1 cellular context compared by ENCODE assay signal in genomic region chrX:25020391-25021131, GRCh38.
TF ChIP-seq lines count a peak whose summit lies in the region.

No MANE protein-coding gene starts in this region.

TF ChIP-seq in HEK293, 187 proteins besides CTCF, POLR2A, EP300 and RAD21 (continued from another document):
- no peak for TF ChIP-seq ZNF140 (tag by site-specific recombination; IDR thresholded peaks at IDR 0.05)
- no peak for TF ChIP-seq ZNF626 (tag by site-specific recombination; IDR thresholded peaks at IDR 0.05)
- no peak for TF ChIP-seq GLI2 (tag by site-specific recombination; IDR thresholded peaks at IDR 0.05; ENCODE audit: borderline replicate concordance, low read depth)
- no peak for TF ChIP-seq ZNF391 (tag by site-specific recombination; IDR thresholded peaks at IDR 0.05; ENCODE audit: borderline replicate concordance, low read depth)
- TF ChIP-seq IKZF3 (tag by site-specific recombination; IDR thresholded peaks at IDR 0.05) = no peak
- no peak for TF ChIP-seq ZNF112 (tag by site-specific recombination; IDR thresholded peaks at IDR 0.05)
- TF ChIP-seq ZNF23 (tag by site-specific recombination; IDR thresholded peaks at IDR 0.05; ENCODE audit: borderline replicate concordance) = no peak
- no peak for TF ChIP-seq ZFP37 (tag by site-specific recombination; IDR thresholded peaks at IDR 0.05)
- no peak for TF ChIP-seq ZNF324 (tag by site-specific recombination; IDR thresholded peaks at IDR 0.05)
- 0 out of 2 replicates have a peak, but pooled peaks have one; percentile 35 for TF ChIP-seq ZBTB7A (tag by site-specific recombination; IDR thresholded peaks at IDR 0.05; ENCODE audit: low read depth)
- no peak for TF ChIP-seq ZSCAN16 (tag by site-specific recombination; IDR thresholded peaks at IDR 0.05)
- no peak for TF ChIP-seq HOXC10 (CRISPR knock-in tag; IDR thresholded peaks at IDR 0.05)
- TF ChIP-seq ZNF174 (tag by site-specific recombination; IDR thresholded peaks at IDR 0.05) = no peak
- TF ChIP-seq HIC1 (tag by site-specific recombination; IDR thresholded peaks at IDR 0.05) = no peak
- TF ChIP-seq ZNF76 (tag by site-specific recombination; IDR thresholded peaks at IDR 0.05; ENCODE audit: borderline replicate concordance, low read depth) = no peak
- TF ChIP-seq, protein P1, sequence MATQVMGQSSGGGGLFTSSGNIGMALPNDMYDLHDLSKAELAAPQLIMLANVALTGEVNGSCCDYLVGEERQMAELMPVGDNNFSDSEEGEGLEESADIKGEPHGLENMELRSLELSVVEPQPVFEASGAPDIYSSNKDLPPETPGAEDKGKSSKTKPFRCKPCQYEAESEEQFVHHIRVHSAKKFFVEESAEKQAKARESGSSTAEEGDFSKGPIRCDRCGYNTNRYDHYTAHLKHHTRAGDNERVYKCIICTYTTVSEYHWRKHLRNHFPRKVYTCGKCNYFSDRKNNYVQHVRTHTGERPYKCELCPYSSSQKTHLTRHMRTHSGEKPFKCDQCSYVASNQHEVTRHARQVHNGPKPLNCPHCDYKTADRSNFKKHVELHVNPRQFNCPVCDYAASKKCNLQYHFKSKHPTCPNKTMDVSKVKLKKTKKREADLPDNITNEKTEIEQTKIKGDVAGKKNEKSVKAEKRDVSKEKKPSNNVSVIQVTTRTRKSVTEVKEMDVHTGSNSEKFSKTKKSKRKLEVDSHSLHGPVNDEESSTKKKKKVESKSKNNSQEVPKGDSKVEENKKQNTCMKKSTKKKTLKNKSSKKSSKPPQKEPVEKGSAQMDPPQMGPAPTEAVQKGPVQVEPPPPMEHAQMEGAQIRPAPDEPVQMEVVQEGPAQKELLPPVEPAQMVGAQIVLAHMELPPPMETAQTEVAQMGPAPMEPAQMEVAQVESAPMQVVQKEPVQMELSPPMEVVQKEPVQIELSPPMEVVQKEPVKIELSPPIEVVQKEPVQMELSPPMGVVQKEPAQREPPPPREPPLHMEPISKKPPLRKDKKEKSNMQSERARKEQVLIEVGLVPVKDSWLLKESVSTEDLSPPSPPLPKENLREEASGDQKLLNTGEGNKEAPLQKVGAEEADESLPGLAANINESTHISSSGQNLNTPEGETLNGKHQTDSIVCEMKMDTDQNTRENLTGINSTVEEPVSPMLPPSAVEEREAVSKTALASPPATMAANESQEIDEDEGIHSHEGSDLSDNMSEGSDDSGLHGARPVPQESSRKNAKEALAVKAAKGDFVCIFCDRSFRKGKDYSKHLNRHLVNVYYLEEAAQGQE (tag by site-specific recombination; IDR thresholded peaks at IDR 0.05) = no peak
- no peak for TF ChIP-seq ZNF16 (tag by site-specific recombination; IDR thresholded peaks at IDR 0.05; ENCODE audit: low read depth)
- no peak for TF ChIP-seq YY1 (tag by site-specific recombination; IDR thresholded peaks at IDR 0.05)
- TF ChIP-seq ZNF596 (tag by site-specific recombination; IDR thresholded peaks at IDR 0.05) = no peak
- no peak for TF ChIP-seq ZNF837 (tag by site-specific recombination; IDR thresholded peaks at IDR 0.05)
- TF ChIP-seq ZNF501 (tag by site-specific recombination; IDR thresholded peaks at IDR 0.05) = no peak
- TF ChIP-seq TRIM28 (IDR thresholded peaks at IDR 0.05; ENCODE audit: borderline replicate concordance, low read length) = no peak
- no peak for TF ChIP-seq ZNF548 (tag by site-specific recombination; IDR thresholded peaks at IDR 0.05)
- TF ChIP-seq SP2 (tag by site-specific recombination; IDR thresholded peaks at IDR 0.05) = no peak
